ENCODE assay signal across 9 cellular contexts in genomic region chr4:145557720-145558119, GRCh38.
DNase-seq lines count a peak whose midpoint lies in the region; ATAC-seq, FAIRE-seq and TF ChIP-seq lines count a peak whose summit lies in the region.
"Had no signal": no experiment of that assay in that cellular context is flagged by ENCODE, and none has a peak within 500 bp of the region (broad histone marks: within the 10 kb centered on the region; RNA-seq: fewer than 3 reads in every experiment).

No MANE protein-coding gene starts in this region.

- H4K20me1 ChIP-seq in HepG2 (ENCODE audit: insufficient read depth, low read length) = no peaks in the 10 kb centered on the region

- peak; percentile 51 for FAIRE-seq in HepG2 (lab: Jason Lieb, UNC)

- no peak for TF ChIP-seq POLR2A in HepG2 (IDR thresholded peaks at IDR 0.05; ENCODE audit: insufficient read depth in 1 of 2, low read depth in 2 of 2, low read length in 2 of 2)

- H3K27ac Mint-ChIP-seq in chondrocyte (ENCODE audit: unreplicated experiment) = no peak overlapping the region

- H3K36me3 ChIP-seq in WERI-Rb-1 = peaks cover 9% of the 10 kb centered on the region
- peaks cover 3 to 6% of the 10 kb centered on the region in 2 experiments; a peak in 3 of 5 replicates for H3K36me3 ChIP-seq in HepG2 (replicated peaks in 1 of 2; ENCODE audit: control insufficient read depth in 1 of 2, insufficient read depth in 2 of 2, low read length in 2 of 2)
- H3K36me3 ChIP-seq: neutrophil had no signal

- no peak overlapping the region for H3K4me2 ChIP-seq in HepG2 (ENCODE audit: low read depth, low read length)

- TF ChIP-seq RAD21 in HepG2 (CRISPR knock-in tag; IDR thresholded peaks at IDR 0.05) = peak; percentile 73

- TF ChIP-seq CTCF in WERI-Rb-1 (IDR thresholded peaks at IDR 0.05; ENCODE audit: low read depth, low read length) (peak; percentile 90), chondrocyte (IDR thresholded peaks at IDR 0.05) (peak; percentile 86), HepG2 (CRISPR knock-in tag; IDR thresholded peaks at IDR 0.05) (peak; percentile 80)

- H2AFZ ChIP-seq in HepG2 (ENCODE audit: low read length) = no peak overlapping the region

- in situ Hi-C loops in HepG2 (cut with HindIII; ENCODE audit: extremely low pct_ligation_motif_present, low pct_unique_long_range_greater_than_20kb) = loop anchor here (10.0 kb wide), 1 partner anchor 323 kb away; no protein-coding TSS in a partner anchor

- CTCF ChIA-PET in HepG2 (lab: Yijun Ruan, JAX; ENCODE audit: low intra/inter-chr PET ratio, low total read pairs) = interaction anchor here (0.8 to 3.1 kb wide), 6 partner anchors 77 to 403 kb away, joined by 3 to 43 read pairs (median 5); no protein-coding TSS in a partner anchor

- H3K27ac ChIP-seq in WERI-Rb-1 = no peak overlapping the region
- no peak overlapping the region for H3K27ac ChIP-seq in HepG2 (ENCODE audit: extremely low read length, insufficient read depth, low read length)
- H3K27ac ChIP-seq: neutrophil had no signal

- H3K79me2 ChIP-seq in HepG2 (ENCODE audit: insufficient read depth, low read length) = no peaks in the 10 kb centered on the region

- H3K27me3 ChIP-seq in WERI-Rb-1 (ENCODE audit: insufficient read depth, low read depth, severe bottlenecking) = no peaks in the 10 kb centered on the region
- no peaks in the 10 kb centered on the region for H3K27me3 ChIP-seq in HepG2 (ENCODE audit: control insufficient read depth in 1 of 2, insufficient read depth in 2 of 2, low read length in 2 of 2)
- H3K27me3 ChIP-seq: neutrophil had no signal

- H3K9me3 ChIP-seq in WERI-Rb-1 (ENCODE audit: severe bottlenecking) (no peaks in the 10 kb centered on the region), HepG2 (ENCODE audit: low read length) (no peaks in the 10 kb centered on the region)
- H3K9me3 ChIP-seq: neutrophil had no signal

- peaks cover 4% of the 10 kb centered on the region for H3K4me1 Mint-ChIP-seq in chondrocyte (ENCODE audit: low read depth)

- no peaks in the 10 kb centered on the region for H3K27me3 Mint-ChIP-seq in chondrocyte (ENCODE audit: low read depth)

- H3K9me3 Mint-ChIP-seq in chondrocyte (ENCODE audit: low read depth) = peaks cover 3% of the 10 kb centered on the region

- DNase-seq in NK-92 treated with Interleukin-12 subunit alpha and Interleukin-12 subunit beta, amount 100 ng/mL, for 24 hours (lab: John Stamatoyannopoulos, UW) = peak; percentile 6
- DNase-seq in NK-92 (lab: John Stamatoyannopoulos, UW; ENCODE audit: unreplicated experiment) (no peak), NCI-H1092 treated with DMSO at 0.1 percent for 48 hours (lab: John Stamatoyannopoulos, UW) (peak; percentile 53), WERI-Rb-1 (peak; percentile 71), chondrocyte (ENCODE audit: low spot score) (no peak), HepG2 (ENCODE audit: low spot score) (peak; percentile 58)
- peak; percentile 23 to 24 for DNase-seq in stimulated activated CD8-positive, alpha-beta memory T cell treated with anti-CD3 and anti-CD28 coated beads, Interleukin-15, amount 100 ng/mL, for 48 hours (ENCODE audit: low read depth in 2 of 2)

- no peaks in the 10 kb centered on the region for H3K4me1 ChIP-seq in HepG2 (ENCODE audit: insufficient read depth, low read length)

- no TSS peak for BruUV-seq in HepG2 (replicated peaks; lab: Mats Ljungman, UMichigan)

- ATAC-seq in HG02678 (IDR thresholded peaks at IDR 0.05; ENCODE audit: unreplicated experiment) (peak; percentile 86), HepG2 (peak; percentile 98)

- H3K4me3 Mint-ChIP-seq in chondrocyte (ENCODE audit: unreplicated experiment) = no peak overlapping the region

- H3K36me3 Mint-ChIP-seq in chondrocyte (ENCODE audit: low read depth) = peaks cover 18% of the 10 kb centered on the region

- POLR2A ChIA-PET in HepG2 (lab: Yijun Ruan, JAX) = no interaction called here

- WGBS in HepG2 (ENCODE audit: low lambda C conversion rate) = 11% methylated on average over 3 of the region's 3 CpGs

- H3K4me3 ChIP-seq in WERI-Rb-1 (ENCODE audit: low read depth, low read length) = no peak overlapping the region
- no peak overlapping the region for H3K4me3 ChIP-seq in HepG2 (replicated peaks in 1 of 3; ENCODE audit: insufficient read depth in 1 of 3, low read depth in 2 of 3, low read length in 3 of 3)

- intact Hi-C loops in HepG2 (cut with micrococcal nuclease; ENCODE audit: unreplicated experiment) = loop anchor here (1.0 to 10.0 kb wide), 6 partner anchors 60 to 403 kb away; partner anchors contain the start of gene MMAA

- TF ChIP-seq EP300 in HepG2 (IDR thresholded peaks at IDR 0.05; ENCODE audit: low read depth in 2 of 2, low read length in 2 of 2) = no peak
- TF ChIP-seq EP300 in HepG2 (CRISPR knock-in tag; IDR thresholded peaks at IDR 0.05; ENCODE audit: borderline replicate concordance) = no peak

- no peak overlapping the region for H3K9ac ChIP-seq in HepG2 (ENCODE audit: insufficient read depth, low read depth, low read length)

TF ChIP-seq in HepG2, 621 proteins besides CTCF, POLR2A, EP300 and RAD21:
- TF ChIP-seq SMC3 (IDR thresholded peaks at IDR 0.05; ENCODE audit: low read length) = peak; percentile 95
- TF ChIP-seq XRCC5 (optimal IDR thresholded peaks at IDR 0.05; ENCODE audit: low read length) = peak; percentile 65
- 0 out of 4 replicates have a peak, but pooled peaks have one; percentile 25 to 29 for TF ChIP-seq HMGXB4 (CRISPR knock-in tag; IDR thresholded peaks at IDR 0.05; ENCODE audit: borderline replicate concordance in 1 of 2, low read depth in 1 of 2)
- TF ChIP-seq ZNF816 (CRISPR knock-in tag; IDR thresholded peaks at IDR 0.05; ENCODE audit: borderline replicate concordance) = no peak
- 0 out of 2 replicates have a peak, but pooled peaks have one; percentile 9 for TF ChIP-seq FOSL2 (CRISPR knock-in tag; IDR thresholded peaks at IDR 0.05)
- peak; percentile 78 for TF ChIP-seq STAG1 (CRISPR knock-in tag; IDR thresholded peaks at IDR 0.05)
- TF ChIP-seq KLF13 (CRISPR knock-in tag; IDR thresholded peaks at IDR 0.05) = no peak
- TF ChIP-seq WIZ (CRISPR knock-in tag; IDR thresholded peaks at IDR 0.05) = no peak
- TF ChIP-seq, protein P1, sequence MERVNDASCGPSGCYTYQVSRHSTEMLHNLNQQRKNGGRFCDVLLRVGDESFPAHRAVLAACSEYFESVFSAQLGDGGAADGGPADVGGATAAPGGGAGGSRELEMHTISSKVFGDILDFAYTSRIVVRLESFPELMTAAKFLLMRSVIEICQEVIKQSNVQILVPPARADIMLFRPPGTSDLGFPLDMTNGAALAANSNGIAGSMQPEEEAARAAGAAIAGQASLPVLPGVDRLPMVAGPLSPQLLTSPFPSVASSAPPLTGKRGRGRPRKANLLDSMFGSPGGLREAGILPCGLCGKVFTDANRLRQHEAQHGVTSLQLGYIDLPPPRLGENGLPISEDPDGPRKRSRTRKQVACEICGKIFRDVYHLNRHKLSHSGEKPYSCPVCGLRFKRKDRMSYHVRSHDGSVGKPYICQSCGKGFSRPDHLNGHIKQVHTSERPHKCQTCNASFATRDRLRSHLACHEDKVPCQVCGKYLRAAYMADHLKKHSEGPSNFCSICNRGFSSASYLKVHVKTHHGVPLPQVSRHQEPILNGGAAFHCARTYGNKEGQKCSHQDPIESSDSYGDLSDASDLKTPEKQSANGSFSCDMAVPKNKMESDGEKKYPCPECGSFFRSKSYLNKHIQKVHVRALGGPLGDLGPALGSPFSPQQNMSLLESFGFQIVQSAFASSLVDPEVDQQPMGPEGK (CRISPR knock-in tag; IDR thresholded peaks at IDR 0.05) = peak; percentile 33; the same call in 1 of the 2 replicates

Comparison
In these comparisons a context has a peak if more than half of its experiments do, and no peak if none do; other contexts are left out.
1. DNase-seq: peak in NK-92 treated with Interleukin-12 subunit alpha and Interleukin-12 subunit beta, amount 100 ng/mL, for 24 hours (single experiment), NCI-H1092 treated with DMSO at 0.1 percent for 48 hours (single experiment), WERI-Rb-1 (single experiment), HepG2 (single experiment) and stimulated activated CD8-positive, alpha-beta memory T cell treated with anti-CD3 and anti-CD28 coated beads, Interleukin-15, amount 100 ng/mL, for 48 hours (2 of 2); none in NK-92 (single experiment) and chondrocyte (single experiment).
2. Peak in every context shown above with its lines, with median percentiles within 50 percentile points of each other: CTCF ChIP-seq.